1 cellular context compared by ENCODE assay signal in the genomic region with DNA sequence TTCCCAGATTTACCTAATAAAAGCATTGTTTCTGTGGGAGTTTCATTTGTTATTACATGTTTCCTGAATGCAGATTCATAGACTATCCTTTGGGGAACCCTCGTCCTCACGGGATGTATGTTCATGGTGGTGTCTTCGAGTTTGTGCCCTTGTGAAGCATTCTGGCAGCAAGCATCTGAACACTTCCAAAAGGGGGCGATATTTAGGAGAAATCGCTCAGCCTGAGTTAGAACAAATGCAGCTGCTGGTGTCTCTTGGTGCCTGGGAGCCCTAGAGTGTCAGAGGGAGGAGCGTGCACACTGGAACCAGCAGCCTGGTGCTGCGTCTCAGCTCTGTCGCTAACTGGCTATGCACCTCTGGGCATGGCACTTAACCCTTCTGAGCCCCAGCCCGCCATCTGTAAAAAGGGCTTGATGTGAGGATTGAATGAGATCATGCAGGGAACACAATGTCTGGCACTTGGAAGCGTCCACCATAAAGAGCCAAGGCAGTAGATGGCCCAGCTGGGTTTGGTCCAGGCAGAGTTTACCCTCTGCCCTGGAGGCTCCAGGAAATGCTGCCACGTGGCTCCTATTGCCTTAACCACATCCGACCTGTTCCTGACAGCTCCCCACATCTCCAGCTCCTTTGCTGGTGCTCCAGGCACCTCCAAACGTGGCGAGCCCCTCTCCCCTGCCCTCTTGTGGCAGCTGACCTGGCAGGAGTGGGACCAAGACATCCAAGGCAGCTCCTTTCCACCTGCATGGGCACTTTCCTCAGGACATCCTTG.
TF ChIP-seq lines count a peak whose summit lies in the region.

No MANE protein-coding gene starts in this region.

TF ChIP-seq in K562, 482 proteins besides CTCF, POLR2A, EP300 and RAD21:
- TF ChIP-seq, protein P1, sequence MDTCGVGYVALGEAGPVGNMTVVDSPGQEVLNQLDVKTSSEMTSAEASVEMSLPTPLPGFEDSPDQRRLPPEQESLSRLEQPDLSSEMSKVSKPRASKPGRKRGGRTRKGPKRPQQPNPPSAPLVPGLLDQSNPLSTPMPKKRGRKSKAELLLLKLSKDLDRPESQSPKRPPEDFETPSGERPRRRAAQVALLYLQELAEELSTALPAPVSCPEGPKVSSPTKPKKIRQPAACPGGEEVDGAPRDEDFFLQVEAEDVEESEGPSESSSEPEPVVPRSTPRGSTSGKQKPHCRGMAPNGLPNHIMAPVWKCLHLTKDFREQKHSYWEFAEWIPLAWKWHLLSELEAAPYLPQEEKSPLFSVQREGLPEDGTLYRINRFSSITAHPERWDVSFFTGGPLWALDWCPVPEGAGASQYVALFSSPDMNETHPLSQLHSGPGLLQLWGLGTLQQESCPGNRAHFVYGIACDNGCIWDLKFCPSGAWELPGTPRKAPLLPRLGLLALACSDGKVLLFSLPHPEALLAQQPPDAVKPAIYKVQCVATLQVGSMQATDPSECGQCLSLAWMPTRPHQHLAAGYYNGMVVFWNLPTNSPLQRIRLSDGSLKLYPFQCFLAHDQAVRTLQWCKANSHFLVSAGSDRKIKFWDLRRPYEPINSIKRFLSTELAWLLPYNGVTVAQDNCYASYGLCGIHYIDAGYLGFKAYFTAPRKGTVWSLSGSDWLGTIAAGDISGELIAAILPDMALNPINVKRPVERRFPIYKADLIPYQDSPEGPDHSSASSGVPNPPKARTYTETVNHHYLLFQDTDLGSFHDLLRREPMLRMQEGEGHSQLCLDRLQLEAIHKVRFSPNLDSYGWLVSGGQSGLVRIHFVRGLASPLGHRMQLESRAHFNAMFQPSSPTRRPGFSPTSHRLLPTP (IDR thresholded peaks at IDR 0.05; ENCODE audit: borderline replicate concordance, extremely low read depth, insufficient read length) = no peak
- TF ChIP-seq TCF3 (CRISPR knock-in tag; IDR thresholded peaks at IDR 0.05) = no peak
- no peak for TF ChIP-seq ZNF318 (IDR thresholded peaks at IDR 0.05; ENCODE audit: borderline replicate concordance in 1 of 2, low read depth in 1 of 2)
- TF ChIP-seq, protein P2, sequence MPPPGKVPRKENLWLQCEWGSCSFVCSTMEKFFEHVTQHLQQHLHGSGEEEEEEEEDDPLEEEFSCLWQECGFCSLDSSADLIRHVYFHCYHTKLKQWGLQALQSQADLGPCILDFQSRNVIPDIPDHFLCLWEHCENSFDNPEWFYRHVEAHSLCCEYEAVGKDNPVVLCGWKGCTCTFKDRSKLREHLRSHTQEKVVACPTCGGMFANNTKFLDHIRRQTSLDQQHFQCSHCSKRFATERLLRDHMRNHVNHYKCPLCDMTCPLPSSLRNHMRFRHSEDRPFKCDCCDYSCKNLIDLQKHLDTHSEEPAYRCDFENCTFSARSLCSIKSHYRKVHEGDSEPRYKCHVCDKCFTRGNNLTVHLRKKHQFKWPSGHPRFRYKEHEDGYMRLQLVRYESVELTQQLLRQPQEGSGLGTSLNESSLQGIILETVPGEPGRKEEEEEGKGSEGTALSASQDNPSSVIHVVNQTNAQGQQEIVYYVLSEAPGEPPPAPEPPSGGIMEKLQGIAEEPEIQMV (tag; conservative IDR thresholded peaks at IDR 0.05; ENCODE audit: low read depth) = no peak
- TF ChIP-seq, protein P3, sequence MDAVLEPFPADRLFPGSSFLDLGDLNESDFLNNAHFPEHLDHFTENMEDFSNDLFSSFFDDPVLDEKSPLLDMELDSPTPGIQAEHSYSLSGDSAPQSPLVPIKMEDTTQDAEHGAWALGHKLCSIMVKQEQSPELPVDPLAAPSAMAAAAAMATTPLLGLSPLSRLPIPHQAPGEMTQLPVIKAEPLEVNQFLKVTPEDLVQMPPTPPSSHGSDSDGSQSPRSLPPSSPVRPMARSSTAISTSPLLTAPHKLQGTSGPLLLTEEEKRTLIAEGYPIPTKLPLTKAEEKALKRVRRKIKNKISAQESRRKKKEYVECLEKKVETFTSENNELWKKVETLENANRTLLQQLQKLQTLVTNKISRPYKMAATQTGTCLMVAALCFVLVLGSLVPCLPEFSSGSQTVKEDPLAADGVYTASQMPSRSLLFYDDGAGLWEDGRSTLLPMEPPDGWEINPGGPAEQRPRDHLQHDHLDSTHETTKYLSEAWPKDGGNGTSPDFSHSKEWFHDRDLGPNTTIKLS (IDR thresholded peaks at IDR 0.05; ENCODE audit: borderline replicate concordance, low read depth) = no peak
